1 cellular context compared by ENCODE assay signal in genomic region chr2:218671654-218672566, GRCh38.
A peak's percentile ranks its signal among the peaks of the same experiment; 100 is the strongest.
TF ChIP-seq lines count a peak whose summit lies in the region.

TSS of gene RNF25 (minus strand) at chr2:218672002. CDS start at chr2:218671970, 32 bp downstream.
TSS of gene STK36 (plus strand) at chr2:218672086. CDS start at chr2:218672830, 744 bp downstream.

TF ChIP-seq in K562, 482 proteins besides CTCF, POLR2A, EP300 and RAD21 (continued from another document and continues in another):
- TF ChIP-seq ZBTB9 (CRISPR knock-in tag; IDR thresholded peaks at IDR 0.05) (no peak), ETV6 (IDR thresholded peaks at IDR 0.05; ENCODE audit: borderline replicate concordance in 1 of 2, low read depth in 2 of 2, low read length in 1 of 2) (peak; percentile 84 to 96; a peak in 3 of 4 replicates), ETV6 (CRISPR knock-in tag; IDR thresholded peaks at IDR 0.05; ENCODE audit: borderline replicate concordance) (no peak), POLR2B (IDR thresholded peaks at IDR 0.05; ENCODE audit: low read depth, partially characterized antibody) (peak; percentile 85), ZFP36 (IDR thresholded peaks at IDR 0.05; ENCODE audit: low read depth, low read length, partially characterized antibody) (no peak), ARID3B (CRISPR knock-in tag; IDR thresholded peaks at IDR 0.05; ENCODE audit: borderline replicate concordance) (no peak), FOXP4 (CRISPR knock-in tag; IDR thresholded peaks at IDR 0.05; ENCODE audit: borderline replicate concordance) (no peak), POLR3G (IDR thresholded peaks at IDR 0.05; ENCODE audit: extremely low read depth, insufficient read length, insufficient replicate concordance) (no peak), CHD1 (IDR thresholded peaks at IDR 0.05; ENCODE audit: low read length) (no peak), BCL6 (CRISPR knock-in tag; IDR thresholded peaks at IDR 0.05) (no peak), CBX1 (IDR thresholded peaks at IDR 0.05; ENCODE audit: low read depth) (no peak; the same call in 1 of the 2 replicates), HDAC8 (tag; IDR thresholded peaks at IDR 0.05) (no peak), CLOCK (CRISPR knock-in tag; IDR thresholded peaks at IDR 0.05; ENCODE audit: borderline replicate concordance) (no peak), HDAC6 (IDR thresholded peaks at IDR 0.05; ENCODE audit: low read depth, low read length) (no peak), MAFF (IDR thresholded peaks at IDR 0.05; ENCODE audit: low read length) (no peak), CREB5 (CRISPR knock-in tag; IDR thresholded peaks at IDR 0.05) (no peak), ZBED1 (IDR thresholded peaks at IDR 0.05) (no peak), RBM39 (optimal IDR thresholded peaks at IDR 0.05; ENCODE audit: low read depth, low read length) (no peak), ESRRB (CRISPR knock-in tag; IDR thresholded peaks at IDR 0.05; ENCODE audit: borderline replicate concordance) (no peak), NR3C1 (CRISPR knock-in tag; IDR thresholded peaks at IDR 0.05) (no peak), HDAC3 (IDR thresholded peaks at IDR 0.05; ENCODE audit: borderline replicate concordance, partially characterized antibody) (no peak), SRSF1 (IDR thresholded peaks at IDR 0.05; ENCODE audit: low read depth, low read length) (no peak), HOMEZ (CRISPR knock-in tag; IDR thresholded peaks at IDR 0.05) (no peak), E2F3 (CRISPR knock-in tag; IDR thresholded peaks at IDR 0.05) (no peak), ZFPM2 (CRISPR knock-in tag; IDR thresholded peaks at IDR 0.05) (no peak), RFX5 (IDR thresholded peaks at IDR 0.05; ENCODE audit: low read depth, low read length) (no peak), CUX1 (CRISPR knock-in tag; IDR thresholded peaks at IDR 0.05) (no peak), FOXK2 (conservative IDR thresholded peaks at IDR 0.05 in 1 of 2, IDR thresholded peaks at IDR 0.05 in 1 of 2; ENCODE audit: low read depth in 2 of 2) (no peak), HDAC1 (IDR thresholded peaks at IDR 0.05) (peak in 1 of 2 experiments; percentile 95; a peak in 2 of 4 replicates), XRCC4 (IDR thresholded peaks at IDR 0.05; ENCODE audit: extremely low read depth, insufficient read depth, insufficient read length) (no peak), SPI1 (IDR thresholded peaks at IDR 0.05; ENCODE audit: borderline replicate concordance, low read depth, low read length) (no peak), PRPF4 (IDR thresholded peaks at IDR 0.05; ENCODE audit: insufficient read depth, low read depth, low read length, poor library complexity, severe bottlenecking) (no peak), ZNF316 (IDR thresholded peaks at IDR 0.05) (no peak), HLTF (IDR thresholded peaks at IDR 0.05) (no peak), XRCC3 (IDR thresholded peaks at IDR 0.05) (no peak), ATF1 (CRISPR knock-in tag; IDR thresholded peaks at IDR 0.05) (no peak), ATF1 (tag; IDR thresholded peaks at IDR 0.05) (peak; percentile 28; the same call in 1 of the 2 replicates), BMI1 (IDR thresholded peaks at IDR 0.05; ENCODE audit: low read length) (no peak), ZFP91 (CRISPR knock-in tag; IDR thresholded peaks at IDR 0.05) (no peak), CREB1 (IDR thresholded peaks at IDR 0.05) (no peak), CREB1 (CRISPR knock-in tag; IDR thresholded peaks at IDR 0.05) (no peak), PYGO2 (tag; IDR thresholded peaks at IDR 0.05) (no peak), ZNF655 (CRISPR knock-in tag; IDR thresholded peaks at IDR 0.05) (no peak), SETDB1 (IDR thresholded peaks at IDR 0.05; ENCODE audit: low read length) (no peak), ZNF23 (CRISPR knock-in tag; IDR thresholded peaks at IDR 0.05) (no peak), TEAD1 (CRISPR knock-in tag; IDR thresholded peaks at IDR 0.05) (no peak), ZNF785 (CRISPR knock-in tag; IDR thresholded peaks at IDR 0.05) (no peak), LCOR (CRISPR knock-in tag; IDR thresholded peaks at IDR 0.05) (no peak), CTBP1 (IDR thresholded peaks at IDR 0.05; ENCODE audit: borderline replicate concordance) (peak; percentile 44; the same call in 1 of the 2 replicates), ZNF324 (CRISPR knock-in tag; IDR thresholded peaks at IDR 0.05) (no peak), ELF2 (CRISPR knock-in tag; IDR thresholded peaks at IDR 0.05) (no peak), LARP7 (IDR thresholded peaks at IDR 0.05) (no peak)
